Comparison of ENCODE assay signal across 3 cellular contexts in genomic region chr10:49754951-49755350, GRCh38. TPM values are rescaled to one million over a fixed set of nuclear protein-coding genes. Genes with fewer than 3 reads are reported as not detected.
"Had no signal": no experiment of that assay in that cellular context is flagged by ENCODE, and none has a peak within 500 bp of the region (broad histone marks: within the 10 kb centered on the region; RNA-seq: fewer than 3 reads in every experiment).

No MANE protein-coding gene starts in this region.

RNA-seq across cellular contexts. Expression of gene OGDHL, which starts 7.2 kb away (rescaled TPM):
- total RNA-seq: naive thymus-derived CD8-positive, alpha-beta T cell; natural killer cell treated with Interleukin-12 subunit alpha and Interleukin-12 subunit beta and Interleukin-15 and Interleukin-18, amount 100 ng/mL, for 72 hours; posterior vena cava had no signal
- polyA plus RNA-seq: naive thymus-derived CD8-positive, alpha-beta T cell had no signal
